In the genomic region with DNA sequence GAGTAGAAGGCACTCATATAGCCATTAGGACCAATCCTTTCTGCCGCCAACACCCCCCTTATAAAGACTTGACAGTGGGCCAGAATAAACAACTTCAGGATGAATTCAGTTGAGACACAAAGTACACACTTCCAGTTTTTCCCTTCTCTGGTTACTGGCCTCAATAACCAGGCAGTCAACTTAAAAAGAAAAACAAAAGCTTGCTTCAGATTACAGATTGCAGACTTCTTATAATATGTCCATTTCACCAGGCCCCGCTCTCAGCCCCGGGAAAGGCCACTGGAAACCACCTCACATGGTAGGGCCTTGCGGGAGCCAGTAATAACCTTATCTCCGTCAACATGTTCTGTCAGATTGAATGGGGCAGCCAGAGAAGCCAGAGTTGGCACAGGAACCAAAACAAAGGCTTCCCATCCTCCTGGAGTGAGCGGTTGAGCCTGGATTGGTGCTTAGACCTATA, we compare ENCODE assay signal across 1 cellular context.
TF ChIP-seq lines count a peak whose summit lies in the region.

No MANE protein-coding gene starts in this region.

TF ChIP-seq in H1, 55 proteins besides CTCF, POLR2A, EP300 and RAD21 (continued from another document):
- TF ChIP-seq, protein P1, sequence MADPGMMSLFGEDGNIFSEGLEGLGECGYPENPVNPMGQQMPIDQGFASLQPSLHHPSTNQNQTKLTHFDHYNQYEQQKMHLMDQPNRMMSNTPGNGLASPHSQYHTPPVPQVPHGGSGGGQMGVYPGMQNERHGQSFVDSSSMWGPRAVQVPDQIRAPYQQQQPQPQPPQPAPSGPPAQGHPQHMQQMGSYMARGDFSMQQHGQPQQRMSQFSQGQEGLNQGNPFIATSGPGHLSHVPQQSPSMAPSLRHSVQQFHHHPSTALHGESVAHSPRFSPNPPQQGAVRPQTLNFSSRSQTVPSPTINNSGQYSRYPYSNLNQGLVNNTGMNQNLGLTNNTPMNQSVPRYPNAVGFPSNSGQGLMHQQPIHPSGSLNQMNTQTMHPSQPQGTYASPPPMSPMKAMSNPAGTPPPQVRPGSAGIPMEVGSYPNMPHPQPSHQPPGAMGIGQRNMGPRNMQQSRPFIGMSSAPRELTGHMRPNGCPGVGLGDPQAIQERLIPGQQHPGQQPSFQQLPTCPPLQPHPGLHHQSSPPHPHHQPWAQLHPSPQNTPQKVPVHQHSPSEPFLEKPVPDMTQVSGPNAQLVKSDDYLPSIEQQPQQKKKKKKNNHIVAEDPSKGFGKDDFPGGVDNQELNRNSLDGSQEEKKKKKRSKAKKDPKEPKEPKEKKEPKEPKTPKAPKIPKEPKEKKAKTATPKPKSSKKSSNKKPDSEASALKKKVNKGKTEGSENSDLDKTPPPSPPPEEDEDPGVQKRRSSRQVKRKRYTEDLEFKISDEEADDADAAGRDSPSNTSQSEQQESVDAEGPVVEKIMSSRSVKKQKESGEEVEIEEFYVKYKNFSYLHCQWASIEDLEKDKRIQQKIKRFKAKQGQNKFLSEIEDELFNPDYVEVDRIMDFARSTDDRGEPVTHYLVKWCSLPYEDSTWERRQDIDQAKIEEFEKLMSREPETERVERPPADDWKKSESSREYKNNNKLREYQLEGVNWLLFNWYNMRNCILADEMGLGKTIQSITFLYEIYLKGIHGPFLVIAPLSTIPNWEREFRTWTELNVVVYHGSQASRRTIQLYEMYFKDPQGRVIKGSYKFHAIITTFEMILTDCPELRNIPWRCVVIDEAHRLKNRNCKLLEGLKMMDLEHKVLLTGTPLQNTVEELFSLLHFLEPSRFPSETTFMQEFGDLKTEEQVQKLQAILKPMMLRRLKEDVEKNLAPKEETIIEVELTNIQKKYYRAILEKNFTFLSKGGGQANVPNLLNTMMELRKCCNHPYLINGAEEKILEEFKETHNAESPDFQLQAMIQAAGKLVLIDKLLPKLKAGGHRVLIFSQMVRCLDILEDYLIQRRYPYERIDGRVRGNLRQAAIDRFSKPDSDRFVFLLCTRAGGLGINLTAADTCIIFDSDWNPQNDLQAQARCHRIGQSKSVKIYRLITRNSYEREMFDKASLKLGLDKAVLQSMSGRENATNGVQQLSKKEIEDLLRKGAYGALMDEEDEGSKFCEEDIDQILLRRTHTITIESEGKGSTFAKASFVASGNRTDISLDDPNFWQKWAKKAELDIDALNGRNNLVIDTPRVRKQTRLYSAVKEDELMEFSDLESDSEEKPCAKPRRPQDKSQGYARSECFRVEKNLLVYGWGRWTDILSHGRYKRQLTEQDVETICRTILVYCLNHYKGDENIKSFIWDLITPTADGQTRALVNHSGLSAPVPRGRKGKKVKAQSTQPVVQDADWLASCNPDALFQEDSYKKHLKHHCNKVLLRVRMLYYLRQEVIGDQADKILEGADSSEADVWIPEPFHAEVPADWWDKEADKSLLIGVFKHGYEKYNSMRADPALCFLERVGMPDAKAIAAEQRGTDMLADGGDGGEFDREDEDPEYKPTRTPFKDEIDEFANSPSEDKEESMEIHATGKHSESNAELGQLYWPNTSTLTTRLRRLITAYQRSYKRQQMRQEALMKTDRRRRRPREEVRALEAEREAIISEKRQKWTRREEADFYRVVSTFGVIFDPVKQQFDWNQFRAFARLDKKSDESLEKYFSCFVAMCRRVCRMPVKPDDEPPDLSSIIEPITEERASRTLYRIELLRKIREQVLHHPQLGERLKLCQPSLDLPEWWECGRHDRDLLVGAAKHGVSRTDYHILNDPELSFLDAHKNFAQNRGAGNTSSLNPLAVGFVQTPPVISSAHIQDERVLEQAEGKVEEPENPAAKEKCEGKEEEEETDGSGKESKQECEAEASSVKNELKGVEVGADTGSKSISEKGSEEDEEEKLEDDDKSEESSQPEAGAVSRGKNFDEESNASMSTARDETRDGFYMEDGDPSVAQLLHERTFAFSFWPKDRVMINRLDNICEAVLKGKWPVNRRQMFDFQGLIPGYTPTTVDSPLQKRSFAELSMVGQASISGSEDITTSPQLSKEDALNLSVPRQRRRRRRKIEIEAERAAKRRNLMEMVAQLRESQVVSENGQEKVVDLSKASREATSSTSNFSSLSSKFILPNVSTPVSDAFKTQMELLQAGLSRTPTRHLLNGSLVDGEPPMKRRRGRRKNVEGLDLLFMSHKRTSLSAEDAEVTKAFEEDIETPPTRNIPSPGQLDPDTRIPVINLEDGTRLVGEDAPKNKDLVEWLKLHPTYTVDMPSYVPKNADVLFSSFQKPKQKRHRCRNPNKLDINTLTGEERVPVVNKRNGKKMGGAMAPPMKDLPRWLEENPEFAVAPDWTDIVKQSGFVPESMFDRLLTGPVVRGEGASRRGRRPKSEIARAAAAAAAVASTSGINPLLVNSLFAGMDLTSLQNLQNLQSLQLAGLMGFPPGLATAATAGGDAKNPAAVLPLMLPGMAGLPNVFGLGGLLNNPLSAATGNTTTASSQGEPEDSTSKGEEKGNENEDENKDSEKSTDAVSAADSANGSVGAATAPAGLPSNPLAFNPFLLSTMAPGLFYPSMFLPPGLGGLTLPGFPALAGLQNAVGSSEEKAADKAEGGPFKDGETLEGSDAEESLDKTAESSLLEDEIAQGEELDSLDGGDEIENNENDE (IDR thresholded peaks at IDR 0.05; ENCODE audit: insufficient replicate concordance, low read length), result no peak
- TF ChIP-seq EGR1 (IDR thresholded peaks at IDR 0.05; ENCODE audit: borderline replicate concordance, low read depth, low read length) (no peak), CBX8 (IDR thresholded peaks at IDR 0.05; ENCODE audit: borderline replicate concordance, low read depth, low read length) (no peak)
TF ChIP-seq in H1: peak in this region for 0.
